ENCODE assay signal across 17 cellular contexts in genomic region chr4:7838136-7838782, GRCh38.
"Had no signal": no experiment of that assay in that cellular context is flagged by ENCODE, and none has a peak within 500 bp of the region (broad histone marks: within the 10 kb centered on the region; RNA-seq: fewer than 3 reads in every experiment).

No MANE protein-coding gene starts in this region.

- DNase-seq: activated CD4-positive, alpha-beta T cell treated with anti-CD3 and anti-CD28 coated beads, Interleukin-2, amount 50 U/mL, for 1 hour; activated CD4-positive, CD25-positive, alpha-beta regulatory T cell; activated effector memory CD4-positive, alpha-beta T cell treated with Interleukin-2 at 50 U/mL for 16 hours; activated T-cell treated with anti-CD3 and anti-CD28 coated beads, Interleukin-2, amount 50 U/mL, for 1 hour; amygdala; foreskin keratinocyte; head of caudate nucleus; left ventricle myocardium inferior; small intestine; T-cell; tibial artery had no signal

- H3K9me3 Mint-ChIP-seq: neural progenitor cell; stimulated activated effector memory CD8-positive, alpha-beta T cell treated with anti-CD3 and anti-CD28 coated beads, Interleukin-12 subunit alpha, Interleukin-12 subunit beta, amount 100 ng/mL, for 72 hours had no signal

- H3K4me1 Mint-ChIP-seq: memory B cell; stimulated activated effector memory CD8-positive, alpha-beta T cell treated with anti-CD3 and anti-CD28 coated beads, Interleukin-12 subunit alpha, Interleukin-12 subunit beta, amount 100 ng/mL, for 72 hours had no signal

- H2AFZ ChIP-seq: neural progenitor cell had no signal

- H3K27me3 ChIP-seq: foreskin keratinocyte, neural progenitor cell, tibial artery, vagina had no signal

- H3K9ac ChIP-seq: neural progenitor cell had no signal

- H3K27ac Mint-ChIP-seq: memory B cell; neural progenitor cell; stimulated activated effector memory CD8-positive, alpha-beta T cell treated with anti-CD3 and anti-CD28 coated beads, Interleukin-12 subunit alpha, Interleukin-12 subunit beta, amount 100 ng/mL, for 72 hours had no signal

- H3K27ac ChIP-seq: foreskin keratinocyte, left ventricle myocardium inferior, neural progenitor cell, vagina had no signal

- FAIRE-seq: keratinocyte, small intestine had no signal

- H3K4me3 ChIP-seq: left ventricle myocardium inferior, neural progenitor cell, tibial artery, vagina had no signal

- H3K9me3 ChIP-seq: tibial artery, vagina had no signal

- H3K4me2 ChIP-seq: neural progenitor cell had no signal

- H3K36me3 ChIP-seq: left ventricle myocardium inferior, neural progenitor cell, tibial artery had no signal

- H3K27me3 Mint-ChIP-seq: T-cell had no signal

- ATAC-seq: activated naive CD4-positive, alpha-beta T cell treated with anti-CD3 and anti-CD28 coated beads, Interleukin-2, amount 50 U/mL, for 72 hours; foreskin keratinocyte; stimulated activated effector memory CD8-positive, alpha-beta T cell treated with anti-CD3 and anti-CD28 coated beads, Interleukin-12 subunit alpha, Interleukin-12 subunit beta, amount 100 ng/mL, for 72 hours; T-cell had no signal

- H3K4me3 Mint-ChIP-seq: memory B cell; neural progenitor cell; stimulated activated effector memory CD8-positive, alpha-beta T cell treated with anti-CD3 and anti-CD28 coated beads, Interleukin-12 subunit alpha, Interleukin-12 subunit beta, amount 100 ng/mL, for 72 hours; T-cell had no signal
